In the genomic region with DNA sequence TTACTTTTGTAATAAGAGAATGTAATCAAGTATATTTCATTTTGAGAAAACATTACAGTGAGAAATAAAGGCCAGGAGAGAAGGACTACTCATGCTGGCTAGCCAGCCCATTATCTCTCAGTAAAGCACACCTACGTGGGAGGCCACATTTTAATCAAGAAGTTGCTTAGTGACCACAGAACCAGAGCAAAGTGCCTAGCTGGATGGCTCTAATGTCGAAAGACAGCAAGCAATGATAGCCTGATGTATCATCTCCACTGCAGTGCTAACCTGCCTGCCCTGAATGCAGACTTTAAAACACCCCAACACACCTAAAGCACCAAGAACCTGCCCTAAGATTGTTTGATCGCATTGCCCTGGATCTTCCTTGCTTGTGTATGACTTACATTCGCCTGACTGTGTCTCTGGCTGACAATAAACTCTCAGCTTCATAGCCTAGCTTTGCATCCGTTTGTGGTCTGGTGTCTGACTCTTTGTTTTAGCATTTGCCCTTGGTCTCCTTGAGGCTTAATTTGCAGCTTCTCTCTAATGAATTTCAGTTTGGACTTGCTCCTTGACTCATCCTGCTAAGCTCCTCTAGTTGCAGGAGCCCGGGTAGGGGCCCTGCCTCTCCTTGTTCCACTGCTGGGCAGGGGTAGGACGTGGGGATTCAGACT, we compare ENCODE assay signal across 10 cellular contexts. TPM values are rescaled to one million over a fixed set of nuclear protein-coding genes. Genes with fewer than 3 reads are reported as not detected.
DNase-seq lines count a peak whose midpoint lies in the region; ATAC-seq, FAIRE-seq and TF ChIP-seq lines count a peak whose summit lies in the region.
"Had no signal": no experiment of that assay in that cellular context is flagged by ENCODE, and none has a peak within 500 bp of the region (broad histone marks: within the 10 kb centered on the region; RNA-seq: fewer than 3 reads in every experiment).

No MANE protein-coding gene starts in this region.

- CTCF ChIA-PET in GM10248 (lab: Yijun Ruan, JAX): interaction anchor here (0.8 to 4.2 kb wide), 9 partner anchors 11 to 249 kb away, joined by 3 to 25 read pairs (median 3); no protein-coding TSS in a partner anchor

- FAIRE-seq in GM18507 (lab: Jason Lieb, UNC): peak; percentile 5
- FAIRE-seq: urothelium cell line had no signal

- H3K9me3 Mint-ChIP-seq in activated T-cell treated with anti-CD3 and anti-CD28 coated beads, Interleukin-2, amount 50 U/mL, for 4 hours: no peaks in the 10 kb centered on the region
- no peaks in the 10 kb centered on the region for H3K9me3 Mint-ChIP-seq in natural killer cell

- peak overlapping the region in 1 of 2 donors; percentile 63 for H3K27ac Mint-ChIP-seq in natural killer cell

- peaks cover 2% of the 10 kb centered on the region for H3K27me3 Mint-ChIP-seq in activated T-cell treated with anti-CD3 and anti-CD28 coated beads, Interleukin-2, amount 50 U/mL, for 4 hours (ENCODE audit: low read depth)
- H3K27me3 Mint-ChIP-seq in natural killer cell (ENCODE audit: low read depth in 2 of 2): no peaks in the 10 kb centered on the region

- POLR2A ChIA-PET in GM10248 (lab: Yijun Ruan, JAX): interaction anchor here (0.6 kb wide), 1 partner anchor 249 kb away, joined by 3 read pairs; no protein-coding TSS in a partner anchor

- no peaks in the 10 kb centered on the region for H3K36me3 Mint-ChIP-seq in activated T-cell treated with anti-CD3 and anti-CD28 coated beads, Interleukin-2, amount 50 U/mL, for 4 hours (ENCODE audit: insufficient read depth)
- H3K36me3 Mint-ChIP-seq in natural killer cell: no peaks in the 10 kb centered on the region

- TF ChIP-seq CTCF in natural killer cell (IDR thresholded peaks at IDR 0.05): no peak
- no peak for TF ChIP-seq CTCF in GM10248 (IDR thresholded peaks at IDR 0.05; ENCODE audit: control extremely low read depth, extremely low read depth, low read depth, missing control alignments)

- DNase-seq in GM18507 (ENCODE audit: extremely low spot score, insufficient read length, low read depth): no peak
- DNase-seq in M059J (ENCODE audit: low read depth): peak; percentile 71
- DNase-seq in activated T-cell treated with anti-CD3 and anti-CD28 coated beads, Interleukin-2, amount 50 U/mL, for 4 hours: no peak
- DNase-seq in natural killer cell: no peak
- DNase-seq in COLO668 (lab: John Stamatoyannopoulos, UW; ENCODE audit: unreplicated experiment): no peak
- no peak for DNase-seq in GM10248 (ENCODE audit: extremely low spot score)
- DNase-seq: SHP77 had no signal

- peaks cover 5% of the 10 kb centered on the region for H3K4me1 Mint-ChIP-seq in activated T-cell treated with anti-CD3 and anti-CD28 coated beads, Interleukin-2, amount 50 U/mL, for 4 hours (ENCODE audit: low read depth)
- peaks cover 6% of the 10 kb centered on the region in 2 donors for H3K4me1 Mint-ChIP-seq in natural killer cell

- ATAC-seq in activated T-cell treated with anti-CD3 and anti-CD28 coated beads, Interleukin-2, amount 50 U/mL, for 4 hours: peak; percentile 67 to 68
- ATAC-seq in natural killer cell (peak; percentile 42 to 59 (median 46)), GM18907 (IDR thresholded peaks at IDR 0.05; ENCODE audit: unreplicated experiment) (no peak)

- no peak overlapping the region for H3K4me3 Mint-ChIP-seq in activated T-cell treated with anti-CD3 and anti-CD28 coated beads, Interleukin-2, amount 50 U/mL, for 4 hours
- no peak overlapping the region for H3K4me3 Mint-ChIP-seq in natural killer cell

- intact Hi-C loops in natural killer cell (cut with micrococcal nuclease): no loop called here

RNA-seq across cellular contexts. Expression of gene SOWAHD, which starts 31.4 kb away (rescaled TPM):
- total RNA-seq in M059J (2014; rRNA removed; shearing (Covaris generic)): 1.8 and 3.0 TPM in 2 replicates
- under 1 TPM in 2 of 3 donors, not detected in 1; 0.14 to 0.18 TPM for total RNA-seq in activated T-cell treated with anti-CD3 and anti-CD28 coated beads, Interleukin-2, amount 50 U/mL, for 4 hours
- under 1 TPM in 1 of 3 donors, not detected in 2; 0.23 TPM for total RNA-seq in natural killer cell
- total RNA-seq: pulmonary artery endothelial cell had no signal

RNA-seq across cellular contexts. Expression of gene SEPTIN6, which starts 34.1 kb away (rescaled TPM):
- 23.7 and 25.4 TPM in 2 replicates for total RNA-seq in M059J (2014; rRNA removed; shearing (Covaris generic))
- total RNA-seq in activated T-cell treated with anti-CD3 and anti-CD28 coated beads, Interleukin-2, amount 50 U/mL, for 4 hours: 100 to 1,000 TPM; 100 to 131 (median 104) TPM
- 100 to 1,000 TPM; 138 to 202 (median 158) TPM for total RNA-seq in natural killer cell
